Comparison of ENCODE assay signal across 24 cellular contexts in the genomic region with DNA sequence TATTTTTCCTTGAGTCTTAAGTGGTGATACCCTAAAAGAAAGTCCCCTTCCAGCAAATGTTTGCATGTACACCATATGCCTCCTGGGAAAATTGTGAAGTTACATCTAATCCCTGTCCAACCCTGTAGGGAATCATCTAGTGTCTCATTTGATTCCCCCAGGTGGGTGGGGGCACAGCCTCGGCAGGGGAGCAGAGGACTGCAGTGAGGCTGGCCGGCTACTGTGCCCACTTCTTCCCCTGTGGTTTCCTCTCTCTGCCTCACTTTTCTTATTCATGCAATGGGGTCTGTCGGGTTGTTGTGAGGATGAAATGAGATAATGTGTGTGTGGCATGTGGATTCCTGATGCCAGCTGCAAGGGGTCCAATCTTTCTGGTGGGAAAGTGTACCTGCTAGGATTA. TPM values are rescaled to one million over a fixed set of nuclear protein-coding genes. Genes with fewer than 3 reads are reported as not detected.
DNase-seq lines count a peak whose midpoint lies in the region; ATAC-seq and TF ChIP-seq lines count a peak whose summit lies in the region.
"Had no signal": no experiment of that assay in that cellular context is flagged by ENCODE, and none has a peak within 500 bp of the region (broad histone marks: within the 10 kb centered on the region; RNA-seq: fewer than 3 reads in every experiment).

No MANE protein-coding gene starts in this region.

- H3K4me1 ChIP-seq in BLaER1 treated with 17β-estradiol and CSF1 and Interleukin-3, amounts not matched to agents 10 nM and 100 nM, result peaks cover 92 to 100% (median 98%) of the 10 kb centered on the region in 10 experiments
- H3K4me1 ChIP-seq in gastroesophageal sphincter, result peaks cover 0 to 57% (median 19%) of the 10 kb centered on the region in 3 donors
- peaks cover 37% of the 10 kb centered on the region for H3K4me1 ChIP-seq in stomach smooth muscle (ENCODE audit: control insufficient read depth, insufficient read depth, low read length)
- H3K4me1 ChIP-seq in PC-3 (ENCODE audit: insufficient read depth, low read length), result peaks cover 18% of the 10 kb centered on the region

- H3K36me3 Mint-ChIP-seq in IgD-negative memory B cell, result no peaks in the 10 kb centered on the region
- H3K36me3 Mint-ChIP-seq: CD4-positive, alpha-beta memory T cell; T-cell had no signal

- H3K27ac Mint-ChIP-seq in IgD-negative memory B cell, result peak overlapping the region in 1 of 3 donors; percentile 9
- H3K27ac Mint-ChIP-seq: CD4-positive, alpha-beta memory T cell; T-cell had no signal

- TF ChIP-seq CTCF in gastroesophageal sphincter (IDR thresholded peaks at IDR 0.05) (no peak), PC-3 (conservative IDR thresholded peaks at IDR 0.05; ENCODE audit: low read depth, low read length) (no peak)

- no peak overlapping the region for H3K27ac ChIP-seq in BLaER1 treated with 17β-estradiol and CSF1 and Interleukin-3, amounts not matched to agents 10 nM and 100 nM
- peak overlapping the region in 3 of 4 donors; percentile 64 to 69 (median 68) for H3K27ac ChIP-seq in gastroesophageal sphincter
- peak overlapping the region; percentile 11 for H3K27ac ChIP-seq in stomach smooth muscle (ENCODE audit: low read length)
- no peak overlapping the region for H3K27ac ChIP-seq in PC-3 (ENCODE audit: low read length)
- H3K27ac ChIP-seq: HL-60 had no signal

- no TSS peak for BruUV-seq in PC-3 (replicated peaks; lab: Mats Ljungman, UMichigan)

- no peaks in the 10 kb centered on the region for H3F3A ChIP-seq in PC-3 (ENCODE audit: low read length, unreplicated experiment)

- DNase-seq in SW480 (ENCODE audit: low spot score), result no peak
- DNase-seq in PC-3, result no peak
- DNase-seq: AML-193; Calu3; CD4-positive, alpha-beta memory T cell; EL; GOT3; IMR-90; Kasumi-1; MM.1S; NCI-H1092; NCI-H1436 treated with DMSO at 0.1 percent for 48 hours; NCI-H2029; NCI-H2171 treated with DMSO at 0.1 percent for 48 hours; NCI-H446 treated with DMSO at 0.1 percent for 48 hours; NCI-H69; Right ventricle myocardium superior; T-cell had no signal

- H2AFZ ChIP-seq in PC-3 (ENCODE audit: low read length), result no peak overlapping the region

- H3K27me3 Mint-ChIP-seq in IgD-negative memory B cell, result peaks cover 53% of the 10 kb centered on the region

- peaks cover 44 to 48% (median 46%) of the 10 kb centered on the region in 3 donors for H3K4me1 Mint-ChIP-seq in IgD-negative memory B cell

- no peak for TF ChIP-seq POLR2A in gastroesophageal sphincter (IDR thresholded peaks at IDR 0.05)

- WGBS in gastroesophageal sphincter (ENCODE audit: low coverage in 1 of 2), 2 donors, result 88 to 92% methylated on average over 2 of the region's 3 CpGs

- no peaks in the 10 kb centered on the region for H3K36me3 ChIP-seq in BLaER1 treated with 17β-estradiol and CSF1 and Interleukin-3, amounts not matched to agents 10 nM and 100 nM
- H3K36me3 ChIP-seq in gastroesophageal sphincter, result peaks cover 0 to 18% of the 10 kb centered on the region in 2 donors
- H3K36me3 ChIP-seq in stomach smooth muscle (ENCODE audit: control insufficient read depth in 2 of 2, insufficient read depth in 2 of 2, low read length in 2 of 2), result no peaks in the 10 kb centered on the region
- no peaks in the 10 kb centered on the region for H3K36me3 ChIP-seq in PC-3 (ENCODE audit: low read depth, low read length)

- H3K4me3 ChIP-seq in BLaER1 treated with 17β-estradiol and CSF1 and Interleukin-3, amounts not matched to agents 10 nM and 100 nM, result peak overlapping the region in 1 of 10 experiments; percentile 30; a peak in 1 of 20 replicates
- H3K4me3 ChIP-seq in gastroesophageal sphincter, result no peak overlapping the region
- H3K4me3 ChIP-seq in stomach smooth muscle (ENCODE audit: low read length in 2 of 2), result no peak overlapping the region
- no peak overlapping the region for H3K4me3 ChIP-seq in PC-3 (ENCODE audit: low read length)

- H3K27me3 ChIP-seq in BLaER1 treated with 17β-estradiol and CSF1 and Interleukin-3, amounts not matched to agents 10 nM and 100 nM, result peaks cover 40 to 94% (median 86%) of the 10 kb centered on the region in 11 experiments
- H3K27me3 ChIP-seq in gastroesophageal sphincter (peaks cover 5% of the 10 kb centered on the region), stomach smooth muscle (ENCODE audit: control insufficient read depth in 1 of 2, insufficient read depth in 2 of 2, low read length in 2 of 2) (no peaks in the 10 kb centered on the region), PC-3 (ENCODE audit: low read length) (peaks cover 14% of the 10 kb centered on the region)

- intact Hi-C loops in PC-3 (cut with micrococcal nuclease), result no loop called here

- ATAC-seq in gastroesophageal sphincter (no peak), HG03521 (IDR thresholded peaks at IDR 0.05; ENCODE audit: unreplicated experiment) (no peak), PC-3 (no peak)
- ATAC-seq: T-cell had no signal

- POLR2A ChIA-PET in PC-3 (lab: Charles Lee; ENCODE audit: unreplicated experiment), result no interaction called here

- no peak for TF ChIP-seq EP300 in gastroesophageal sphincter (IDR thresholded peaks at IDR 0.05)

- no peaks in the 10 kb centered on the region for H3K79me2 ChIP-seq in PC-3 (ENCODE audit: low read length)

- H3K9me3 ChIP-seq in BLaER1 treated with 17β-estradiol and CSF1 and Interleukin-3, amounts not matched to agents 10 nM and 100 nM (replicated peaks in 1 of 11), result no peaks in the 10 kb centered on the region
- H3K9me3 ChIP-seq in gastroesophageal sphincter, result no peaks in the 10 kb centered on the region
- no peaks in the 10 kb centered on the region for H3K9me3 ChIP-seq in stomach smooth muscle (ENCODE audit: control insufficient read depth in 2 of 2, low read length in 2 of 2)
- no peaks in the 10 kb centered on the region for H3K9me3 ChIP-seq in PC-3 (ENCODE audit: low read length)

- H3K9me2 ChIP-seq in PC-3 (replicated peaks; ENCODE audit: low read length), result no peaks in the 10 kb centered on the region

- peaks cover 0 to 4% (median 0%) of the 10 kb centered on the region in 3 donors for H3K9me3 Mint-ChIP-seq in IgD-negative memory B cell
- H3K9me3 Mint-ChIP-seq: T-cell had no signal

- no peak overlapping the region for H3K9ac ChIP-seq in BLaER1 treated with 17β-estradiol and CSF1 and Interleukin-3, amounts not matched to agents 10 nM and 100 nM
- H3K9ac ChIP-seq in stomach smooth muscle (ENCODE audit: low read length in 2 of 2) (no peak overlapping the region), PC-3 (ENCODE audit: low read length) (no peak overlapping the region)

- H3K4me2 ChIP-seq in BLaER1 treated with 17β-estradiol and CSF1 and Interleukin-3, amounts not matched to agents 10 nM and 100 nM, result peak overlapping the region; percentile 73 to 98 (median 92)
- no peak overlapping the region for H3K4me2 ChIP-seq in PC-3 (ENCODE audit: low read length)

- CTCF ChIA-PET in PC-3 (lab: Charles Lee), result no interaction called here

- H3K4me3 Mint-ChIP-seq in IgD-negative memory B cell, result peak overlapping the region; percentile 50 to 92 (median 68)

- peaks cover 0 to 41% (median 17%) of the 10 kb centered on the region in 11 experiments; a peak in 18 of 22 replicates for H4K20me1 ChIP-seq in BLaER1 treated with 17β-estradiol and CSF1 and Interleukin-3, amounts not matched to agents 10 nM and 100 nM
- peaks cover 5% of the 10 kb centered on the region; the same call in 1 of the 2 replicates for H4K20me1 ChIP-seq in PC-3 (ENCODE audit: low read length)

RNA-seq across cellular contexts. Expression of gene PAPLN, which starts 6.0 kb away (rescaled TPM):
- polyA plus RNA-seq in IgD-negative memory B cell, result 0.55 TPM
- total RNA-seq in gastroesophageal sphincter, result 10 to 100 TPM; 13.4 to 47.7 (median 28.2) TPM
- total RNA-seq in PC-3 (2014; rRNA removed), result 0.35 and 0.40 TPM in 2 replicates

Comparison
In these comparisons a context has a peak if more than half of its experiments do, and no peak if none do; other contexts are left out.
1. H3K27ac ChIP-seq: peak in gastroesophageal sphincter (3 of 4) and stomach smooth muscle (single experiment); none in BLaER1 treated with 17β-estradiol and CSF1 and Interleukin-3, amounts not matched to agents 10 nM and 100 nM (0 of 11) and PC-3 (single experiment).
2. RNA of gene PAPLN, which starts 6.0 kb away (total RNA-seq): 13.4 to 47.7 TPM in gastroesophageal sphincter; 0.35 to 0.40 TPM in PC-3; every median in the first group is over 10 times any median in the second.